8 cellular contexts compared by ENCODE assay signal in genomic region chr10:49606981-49607535, GRCh38. TPM values are rescaled to one million over a fixed set of nuclear protein-coding genes. Genes with fewer than 3 reads are reported as not detected.
A peak's percentile ranks its signal among the peaks of the same experiment; 100 is the strongest.
DNase-seq lines count a peak whose midpoint lies in the region; ATAC-seq lines count a peak whose summit lies in the region.

No MANE protein-coding gene starts in this region.

- peaks cover 56 to 76% of the 10 kb centered on the region in 2 donors for H3K27me3 Mint-ChIP-seq in T-cell

- H3K36me3 Mint-ChIP-seq in T-cell: no peaks in the 10 kb centered on the region

- H3K9me3 Mint-ChIP-seq in T-cell: peaks cover 0 to 5% (median 0%) of the 10 kb centered on the region in 3 donors

- peak; percentile 23 to 72 (median 54) for DNase-seq in T-cell
- DNase-seq in amniotic stem cell (lab: John Stamatoyannopoulos, UW): peak; percentile 4
- peak; percentile 95 for DNase-seq in islet precursor cell
- DNase-seq in stimulated activated CD4-positive, alpha-beta T cell treated with anti-CD3 and anti-CD28 coated beads, Interleukin-2, amount 100 ng/mL, for 24 hours: peak; percentile 64 to 78
- no peak for DNase-seq in putamen (ENCODE audit: low spot score)

- POLR2A ChIA-PET in T-cell (lab: Charles Lee): no interaction called here

- H3K27ac Mint-ChIP-seq in T-cell: no peak overlapping the region

- peaks cover 2 to 12% (median 9%) of the 10 kb centered on the region in 3 donors for H3K4me1 Mint-ChIP-seq in T-cell

- CTCF ChIA-PET in T-cell (lab: Charles Lee): interaction anchor here in 1 of 2 donors (0.6 kb wide), 1 partner anchor 12 kb away, joined by 3 read pairs; no protein-coding TSS in a partner anchor

- no peak overlapping the region for H3K4me3 Mint-ChIP-seq in T-cell

- peak; percentile 90 for ATAC-seq in GM18511 (IDR thresholded peaks at IDR 0.05; ENCODE audit: unreplicated experiment)
- ATAC-seq in HG03108 (IDR thresholded peaks at IDR 0.05; ENCODE audit: unreplicated experiment): peak; percentile 77
- ATAC-seq in T-cell (replicated peaks in 1 of 4): peak; percentile 70 to 75 (median 72)
- no peak for ATAC-seq in GM18858 (IDR thresholded peaks at IDR 0.05; ENCODE audit: unreplicated experiment)

RNA-seq across cellular contexts. Expression of gene SLC18A3, which starts 3.1 kb away (rescaled TPM):
- not detected for total RNA-seq in T-cell

RNA-seq across cellular contexts. Expression of gene CHAT, which starts 6.8 kb away (rescaled TPM):
- not detected for total RNA-seq in T-cell
